In genomic region chr3:12878026-12878636, GRCh38 we compare ENCODE assay signal across 22 cellular contexts. TPM values are rescaled to one million over a fixed set of nuclear protein-coding genes. Genes with fewer than 3 reads are reported as not detected.
DNase-seq lines count a peak whose midpoint lies in the region; ATAC-seq, FAIRE-seq and TF ChIP-seq lines count a peak whose summit lies in the region.
"Had no signal": no experiment of that assay in that cellular context is flagged by ENCODE, and none has a peak within 500 bp of the region (broad histone marks: within the 10 kb centered on the region; RNA-seq: fewer than 3 reads in every experiment).

No MANE protein-coding gene starts in this region.

- no peak overlapping the region for H3K4me3 Mint-ChIP-seq in mesothelial cell of epicardium
- H3K4me3 Mint-ChIP-seq: B cell, CD14-positive monocyte had no signal

- no peak overlapping the region for H2AFZ ChIP-seq in HepG2 (ENCODE audit: low read length)
- H2AFZ ChIP-seq: PC-9 had no signal

- no peak overlapping the region for H3K4me2 ChIP-seq in HepG2 (ENCODE audit: low read depth, low read length)
- H3K4me2 ChIP-seq: PC-9 had no signal

- ATAC-seq in HepG2: peak; percentile 65
- no peak for ATAC-seq in right lobe of liver
- no peak for ATAC-seq in HG02870 (IDR thresholded peaks at IDR 0.05; ENCODE audit: unreplicated experiment)
- no peak for ATAC-seq in GM19463 (IDR thresholded peaks at IDR 0.05; ENCODE audit: unreplicated experiment)
- no peak for ATAC-seq in HG03095 (IDR thresholded peaks at IDR 0.05; ENCODE audit: unreplicated experiment)

- POLR2A ChIA-PET in HepG2 (lab: Yijun Ruan, JAX): no interaction called here

- H4K20me1 ChIP-seq in HepG2 (ENCODE audit: insufficient read depth, low read length): 0 out of 2 replicates have a peak, but pooled peaks cover 2% of the 10 kb centered on the region

- H3K27me3 ChIP-seq in HepG2 (ENCODE audit: control insufficient read depth in 1 of 2, insufficient read depth in 2 of 2, low read length in 2 of 2) (peaks cover 5 to 36% of the 10 kb centered on the region in 2 experiments; a peak in 4 of 5 replicates), right lobe of liver (no peaks in the 10 kb centered on the region)
- H3K27me3 ChIP-seq: MG63 had no signal

- peak overlapping the region; percentile 54 for H3K27ac Mint-ChIP-seq in mesothelial cell of epicardium
- H3K27ac Mint-ChIP-seq: B cell, CD14-positive monocyte had no signal

- no peak overlapping the region for H3K27ac ChIP-seq in HepG2 (ENCODE audit: extremely low read length, insufficient read depth, low read length)
- no peak overlapping the region for H3K27ac ChIP-seq in right lobe of liver
- H3K27ac ChIP-seq in VCaP: peak overlapping the region; percentile 66
- H3K27ac ChIP-seq: PC-9, SK-N-MC had no signal

- no peak for TF ChIP-seq EP300 in HepG2 (IDR thresholded peaks at IDR 0.05; ENCODE audit: low read depth in 2 of 2, low read length in 2 of 2)
- TF ChIP-seq EP300 in HepG2 (CRISPR knock-in tag; IDR thresholded peaks at IDR 0.05; ENCODE audit: borderline replicate concordance): no peak

- TF ChIP-seq CTCF in HepG2 (CRISPR knock-in tag; IDR thresholded peaks at IDR 0.05) (no peak), right lobe of liver (IDR thresholded peaks at IDR 0.05) (no peak), VCaP (conservative IDR thresholded peaks at IDR 0.05) (no peak), mesothelial cell of epicardium (IDR thresholded peaks at IDR 0.05; ENCODE audit: unreplicated experiment) (no peak)

- H3K36me3 Mint-ChIP-seq in mesothelial cell of epicardium: no peaks in the 10 kb centered on the region
- H3K36me3 Mint-ChIP-seq: CD14-positive monocyte had no signal

- H3K36me3 ChIP-seq in HepG2 (replicated peaks in 1 of 2; ENCODE audit: control insufficient read depth in 1 of 2, insufficient read depth in 2 of 2, low read length in 2 of 2) (no peaks in the 10 kb centered on the region), right lobe of liver (no peaks in the 10 kb centered on the region)
- H3K36me3 ChIP-seq: HAP-1, MG63 had no signal

- CTCF ChIA-PET in HepG2 (lab: Yijun Ruan, JAX; ENCODE audit: low intra/inter-chr PET ratio, low total read pairs): no interaction called here

- H3K4me1 ChIP-seq in HepG2 (ENCODE audit: insufficient read depth, low read length): peaks cover 8% of the 10 kb centered on the region; the same call in 1 of the 2 replicates
- peaks cover 0 to 3% (median 0%) of the 10 kb centered on the region in 4 donors for H3K4me1 ChIP-seq in right lobe of liver
- H3K4me1 ChIP-seq: HAP-1 had no signal

- no peak for FAIRE-seq in HepG2 (lab: Jason Lieb, UNC)
- FAIRE-seq: GM12891 had no signal

- H3K4me1 Mint-ChIP-seq in mesothelial cell of epicardium: peaks cover 26% of the 10 kb centered on the region

- in situ Hi-C loops in HepG2 (cut with HindIII; ENCODE audit: extremely low pct_ligation_motif_present, low pct_unique_long_range_greater_than_20kb): no loop called here

- TF ChIP-seq POLR2A in HepG2 (IDR thresholded peaks at IDR 0.05; ENCODE audit: insufficient read depth in 1 of 2, low read depth in 2 of 2, low read length in 2 of 2) (no peak), right lobe of liver (IDR thresholded peaks at IDR 0.05) (no peak)

- H3K9me3 ChIP-seq in HepG2 (ENCODE audit: low read length) (no peaks in the 10 kb centered on the region), right lobe of liver (no peaks in the 10 kb centered on the region)
- H3K9me3 ChIP-seq: HAP-1, MG63 had no signal

- DNase-seq in HepG2 (ENCODE audit: low spot score) (no peak), right lobe of liver (no peak), mesothelial cell of epicardium (ENCODE audit: low spot score in 2 of 2, unreplicated experiment in 2 of 2) (no peak)
- no peak for DNase-seq in stimulated activated CD4-positive, alpha-beta T cell treated with anti-CD3 and anti-CD28 coated beads, Interleukin-4, amount 100 ng/mL, for 4 hours
- DNase-seq: DMS79 treated with DMSO at 0.1 percent for 48 hours, MG63, NCI-H1417, NCI-H187, NCI-H446 treated with DMSO at 0.1 percent for 48 hours, NCI-H526 treated with DMSO at 0.1 percent for 48 hours, PC-9, RPMI8226, SHP77 had no signal

- no TSS peak for BruUV-seq in HepG2 (replicated peaks; lab: Mats Ljungman, UMichigan)

- TF ChIP-seq RAD21 in HepG2 (CRISPR knock-in tag; IDR thresholded peaks at IDR 0.05): no peak

- no peak overlapping the region for H3K9ac ChIP-seq in HepG2 (ENCODE audit: insufficient read depth, low read depth, low read length)

- H3K4me3 ChIP-seq in HepG2 (replicated peaks in 1 of 3; ENCODE audit: insufficient read depth in 1 of 3, low read depth in 2 of 3, low read length in 3 of 3) (no peak overlapping the region), right lobe of liver (no peak overlapping the region)
- H3K4me3 ChIP-seq: HAP-1, MG63, PC-9, SK-N-MC had no signal

- 37% methylated on average over 3 of the region's 4 CpGs for WGBS in HepG2 (ENCODE audit: low lambda C conversion rate)
- WGBS in right lobe of liver (ENCODE audit: insufficient coverage, low coverage, low lambda C conversion rate, missing lambda C conversion rate): no CpG with 5 or more reads among the region's 4 CpGs

- no peaks in the 10 kb centered on the region for H3K79me2 ChIP-seq in HepG2 (ENCODE audit: insufficient read depth, low read length)

- no peaks in the 10 kb centered on the region for H3K27me3 Mint-ChIP-seq in mesothelial cell of epicardium (ENCODE audit: low read depth)

- no peaks in the 10 kb centered on the region for H3K9me3 Mint-ChIP-seq in mesothelial cell of epicardium

- intact Hi-C loops in HepG2 (cut with micrococcal nuclease; ENCODE audit: unreplicated experiment): no loop called here
- intact Hi-C loops in right lobe of liver (cut with DNase I): no loop called here

TF ChIP-seq in HepG2, 621 proteins besides CTCF, POLR2A, EP300 and RAD21 (continues in another document):
- TF ChIP-seq HOXD1 (CRISPR knock-in tag; IDR thresholded peaks at IDR 0.05) (no peak), ZBTB2 (CRISPR knock-in tag; IDR thresholded peaks at IDR 0.05; ENCODE audit: low read depth) (no peak), ZNF556 (CRISPR knock-in tag; IDR thresholded peaks at IDR 0.05; ENCODE audit: borderline replicate concordance) (no peak), MXD4 (CRISPR knock-in tag; IDR thresholded peaks at IDR 0.05) (no peak), STAT6 (CRISPR knock-in tag; IDR thresholded peaks at IDR 0.05; ENCODE audit: borderline replicate concordance) (no peak), ZNF234 (CRISPR knock-in tag; conservative IDR thresholded peaks at IDR 0.05) (no peak), NR3C1 (CRISPR knock-in tag; IDR thresholded peaks at IDR 0.05) (no peak)

RNA-seq across cellular contexts. Expression of gene RPL32, which starts 36.8 kb away (rescaled TPM):
- total RNA-seq in HepG2 (2016; rRNA removed; fragmentation: Illumina TruSeq; extraction: Trizol) (1,781 and 2,179 TPM in 2 replicates), right lobe of liver (100 to 1,000 TPM; 322 to 555 (median 472) TPM), mesothelial cell of epicardium (1,710 to 1,896 TPM (median 1,851 TPM) in 3 replicates)
- 3,269 and 3,354 TPM in 2 replicates for total RNA-seq in HepG2 (2016; cell fraction: cytosol; rRNA removed; fragmentation: Illumina TruSeq; extraction: Trizol; ENCODE audit: low read depth)
- total RNA-seq in HepG2 (2016; cell fraction: insoluble cytoplasmic fraction; rRNA removed; fragmentation: Illumina TruSeq; extraction: Trizol): 1,702 and 2,262 TPM in 2 replicates
- 4,253 and 4,526 TPM in 2 replicates for total RNA-seq in HepG2 (2016; cell fraction: membrane; rRNA removed; fragmentation: Illumina TruSeq; extraction: Trizol)
- 560 and 609 TPM in 2 replicates for total RNA-seq in HepG2 (2016; cell fraction: nucleus; rRNA removed; fragmentation: Illumina TruSeq; extraction: Trizol)
- 2,268 and 2,401 TPM in 2 replicates for polyA plus RNA-seq in HepG2 (2011; rRNA removed)
- polyA plus RNA-seq in HepG2 (2011; cell fraction: cytosol; rRNA removed): 1,778 and 1,795 TPM in 2 replicates
- 459 and 538 TPM in 2 replicates for polyA plus RNA-seq in HepG2 (2011; cell fraction: nucleus; rRNA removed)
- polyA plus RNA-seq in HepG2 (2012): 2,727 and 3,505 TPM in 2 replicates
- polyA plus RNA-seq in HepG2 (2016; cell fraction: cytosol; fragmentation: Illumina TruSeq; extraction: Trizol; ENCODE audit: low read depth): 4,453 and 4,819 TPM in 2 replicates
- 2,446 and 2,535 TPM in 2 replicates for polyA plus RNA-seq in HepG2 (2016; cell fraction: insoluble cytoplasmic fraction; fragmentation: Illumina TruSeq; extraction: Trizol; ENCODE audit: low read depth)
- 4,866 and 4,953 TPM in 2 replicates for polyA plus RNA-seq in HepG2 (2016; cell fraction: membrane; fragmentation: Illumina TruSeq; extraction: Trizol; ENCODE audit: low read depth)
- polyA plus RNA-seq in HepG2 (2016; cell fraction: nucleus; fragmentation: Illumina TruSeq; extraction: Trizol; ENCODE audit: insufficient read depth, low read depth): 1,119 and 1,145 TPM in 2 replicates
- polyA minus RNA-seq in HepG2 (2011; rRNA and poly(A)+ RNA removed; ENCODE audit: low replicate concordance): 371 and 1,174 TPM in 2 replicates
- 694 and 812 TPM in 2 replicates for polyA minus RNA-seq in HepG2 (2011; cell fraction: cytosol; rRNA and poly(A)+ RNA removed)
- 216 and 257 TPM in 2 replicates for polyA minus RNA-seq in HepG2 (2011; cell fraction: nucleus; rRNA and poly(A)+ RNA removed)
